19 cellular contexts compared by ENCODE assay signal in the genomic region with DNA sequence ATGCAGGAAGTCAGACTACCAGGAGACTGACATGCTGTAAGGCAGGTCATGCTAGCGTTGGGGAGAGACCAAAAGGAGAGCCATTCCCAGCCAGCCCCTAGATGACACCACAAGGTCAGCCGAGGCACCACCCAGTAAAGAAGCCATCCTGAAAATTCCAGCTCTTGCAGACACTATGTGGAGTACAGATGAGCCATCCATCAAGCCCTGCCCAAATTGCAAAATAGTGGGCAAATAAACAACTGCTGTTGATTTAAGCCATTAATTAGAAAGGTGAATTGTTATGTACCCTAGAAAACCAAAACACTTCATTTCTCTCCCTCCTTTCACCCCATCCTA.
"Had no signal": no experiment of that assay in that cellular context is flagged by ENCODE, and none has a peak within 500 bp of the region (broad histone marks: within the 10 kb centered on the region; RNA-seq: fewer than 3 reads in every experiment).

No MANE protein-coding gene starts in this region.

- H3K4me1 Mint-ChIP-seq: naive thymus-derived CD8-positive, alpha-beta T cell; stimulated activated effector memory CD8-positive, alpha-beta T cell treated with anti-CD3 and anti-CD28 coated beads, Interleukin-12 subunit alpha, Interleukin-12 subunit beta, amount 100 ng/mL, for 72 hours had no signal

- H2AFZ ChIP-seq: hepatocyte had no signal

- FAIRE-seq: kidney had no signal

- H3K36me3 ChIP-seq: esophagus squamous epithelium, tibial artery, upper lobe of left lung, uterus had no signal

- H3K4me2 ChIP-seq: hepatocyte had no signal

- ATAC-seq: naive thymus-derived CD8-positive, alpha-beta T cell; right cardiac atrium; stimulated activated effector memory CD8-positive, alpha-beta T cell treated with anti-CD3 and anti-CD28 coated beads, Interleukin-12 subunit alpha, Interleukin-12 subunit beta, amount 100 ng/mL, for 72 hours had no signal

- H3K9me3 ChIP-seq: tibial artery, uterus had no signal

- H3K4me3 ChIP-seq: dorsolateral prefrontal cortex, esophagus squamous epithelium, hepatocyte, tibial artery, upper lobe of left lung, uterus had no signal

- H3K36me3 Mint-ChIP-seq: stimulated activated effector memory CD8-positive, alpha-beta T cell treated with anti-CD3 and anti-CD28 coated beads, Interleukin-12 subunit alpha, Interleukin-12 subunit beta, amount 100 ng/mL, for 72 hours had no signal

- H3K27ac ChIP-seq: dorsolateral prefrontal cortex, epithelial cell of prostate, esophagus squamous epithelium, hepatocyte, tibial artery, upper lobe of left lung, uterus had no signal

- H3K27ac Mint-ChIP-seq: stimulated activated effector memory CD8-positive, alpha-beta T cell treated with anti-CD3 and anti-CD28 coated beads, Interleukin-12 subunit alpha, Interleukin-12 subunit beta, amount 100 ng/mL, for 72 hours; stimulated activated naive CD8-positive, alpha-beta T cell treated with anti-CD3 and anti-CD28 coated beads, Interleukin-15, Interleukin-2, amounts not matched to agents 100 ng/mL and 50 ng/mL, for 24 hours had no signal

- H3K9me3 Mint-ChIP-seq: stimulated activated effector memory CD8-positive, alpha-beta T cell treated with anti-CD3 and anti-CD28 coated beads, Interleukin-12 subunit alpha, Interleukin-12 subunit beta, amount 100 ng/mL, for 72 hours had no signal

- DNase-seq: cortex of kidney; dorsolateral prefrontal cortex; effector CD8-positive, alpha-beta T cell; esophagus squamous epithelium; kidney; left cardiac atrium; mammary epithelial cell; naive thymus-derived CD8-positive, alpha-beta T cell; posterior cingulate gyrus; right cardiac atrium; stimulated activated CD4-positive, alpha-beta T cell treated with anti-CD3 and anti-CD28 coated beads, Interleukin-4, amount 100 ng/mL, for 1 hour; stimulated activated CD8-positive, alpha-beta memory T cell treated with anti-CD3 and anti-CD28 coated beads, Interleukin-4, amount 100 ng/mL, for 48 hours; tibial artery; upper lobe of left lung; uterus had no signal

- H3K4me1 ChIP-seq: uterus had no signal

- H3K4me3 Mint-ChIP-seq: naive thymus-derived CD8-positive, alpha-beta T cell; stimulated activated effector memory CD8-positive, alpha-beta T cell treated with anti-CD3 and anti-CD28 coated beads, Interleukin-12 subunit alpha, Interleukin-12 subunit beta, amount 100 ng/mL, for 72 hours; stimulated activated naive CD8-positive, alpha-beta T cell treated with anti-CD3 and anti-CD28 coated beads, Interleukin-15, Interleukin-2, amounts not matched to agents 100 ng/mL and 50 ng/mL, for 24 hours had no signal

- H3K27me3 ChIP-seq: dorsolateral prefrontal cortex, esophagus squamous epithelium, hepatocyte, tibial artery, upper lobe of left lung, uterus had no signal
